25 cellular contexts compared by ENCODE assay signal in genomic region chr1:13528320-13528719, GRCh38. TPM values are rescaled to one million over a fixed set of nuclear protein-coding genes. Genes with fewer than 3 reads are reported as not detected.
DNase-seq lines count a peak whose midpoint lies in the region; ATAC-seq and TF ChIP-seq lines count a peak whose summit lies in the region.
"Had no signal": no experiment of that assay in that cellular context is flagged by ENCODE, and none has a peak within 500 bp of the region (broad histone marks: within the 10 kb centered on the region; RNA-seq: fewer than 3 reads in every experiment).

No MANE protein-coding gene starts in this region.

- H3K27ac ChIP-seq in right atrium auricular region: no peak overlapping the region
- H3K27ac ChIP-seq in Panc1 (ENCODE audit: low read length): no peak overlapping the region
- peak overlapping the region in 4 of 10 donors; percentile 27 to 51 (median 46) for H3K27ac ChIP-seq in heart right ventricle
- no peak overlapping the region for H3K27ac ChIP-seq in right cardiac atrium (ENCODE audit: low read length)
- H3K27ac ChIP-seq: A549; BLaER1 treated with 17β-estradiol and CSF1 and Interleukin-3, amounts not matched to agents 10 nM and 100 nM had no signal

- no peaks in the 10 kb centered on the region for H3K4me1 ChIP-seq in right atrium auricular region
- no peaks in the 10 kb centered on the region; the same call in 1 of the 2 replicates for H3K4me1 ChIP-seq in Panc1 (ENCODE audit: control insufficient read depth, insufficient read depth, low read length)
- H3K4me1 ChIP-seq in heart right ventricle: peaks cover 0 to 11% (median 0%) of the 10 kb centered on the region in 9 donors
- peaks cover 2% of the 10 kb centered on the region for H3K4me1 ChIP-seq in right cardiac atrium (ENCODE audit: control insufficient read depth, insufficient read depth, low read length)
- H3K4me1 ChIP-seq: A549, BE2C had no signal

- H3K9me3 ChIP-seq in right atrium auricular region (no peaks in the 10 kb centered on the region), Panc1 (ENCODE audit: control insufficient read depth, insufficient read depth, low read depth, low read length) (no peaks in the 10 kb centered on the region), heart right ventricle (peaks cover 0 to 10% (median 0%) of the 10 kb centered on the region in 11 donors), right cardiac atrium (ENCODE audit: control insufficient read depth, low read length) (no peaks in the 10 kb centered on the region)
- H3K9me3 ChIP-seq: A549, BE2C had no signal

- in situ Hi-C loops in Panc1 (cut with HindIII; ENCODE audit: low pct_unique_long_range_greater_than_20kb, low sequenced_read_pairs): no loop called here

- ATAC-seq in Right ventricle myocardium inferior (peak; percentile 65), Panc1 (peak; percentile 21; the same call in 1 of the 2 replicates), heart right ventricle (peak in 7 of 8 donors; percentile 24 to 88 (median 64)), right cardiac atrium (peak; percentile 29 to 41), HG02981 (IDR thresholded peaks at IDR 0.05; ENCODE audit: unreplicated experiment) (no peak)
- ATAC-seq: A549, GM12878, GM23338, HCT116 had no signal

- H3K36me3 ChIP-seq in right atrium auricular region: no peaks in the 10 kb centered on the region
- no peaks in the 10 kb centered on the region for H3K36me3 ChIP-seq in Panc1 (ENCODE audit: control insufficient read depth, insufficient read depth, low read length)
- no peaks in the 10 kb centered on the region for H3K36me3 ChIP-seq in heart right ventricle
- H3K36me3 ChIP-seq: BE2C; BLaER1 treated with 17β-estradiol and CSF1 and Interleukin-3, amounts not matched to agents 10 nM and 100 nM had no signal

- H3K27me3 ChIP-seq in right atrium auricular region (no peaks in the 10 kb centered on the region), Panc1 (ENCODE audit: control insufficient read depth, insufficient read depth, low read length) (no peaks in the 10 kb centered on the region), heart right ventricle (no peaks in the 10 kb centered on the region), right cardiac atrium (ENCODE audit: control insufficient read depth, insufficient read depth) (no peaks in the 10 kb centered on the region)
- H3K27me3 ChIP-seq: BE2C; BLaER1 treated with 17β-estradiol and CSF1 and Interleukin-3, amounts not matched to agents 10 nM and 100 nM had no signal

- DNase-seq in Right ventricle myocardium inferior (ENCODE audit: missing footprints) (no peak), right atrium auricular region (ENCODE audit: low spot score) (no peak), Panc1 (ENCODE audit: low read depth, low spot score) (no peak), heart right ventricle (no peak), right cardiac atrium (no peak)
- no peak for DNase-seq in NK-92 treated with Interleukin-12 subunit alpha and Interleukin-12 subunit beta, amount 100 ng/mL, for 24 hours (lab: John Stamatoyannopoulos, UW)
- DNase-seq: 8988T; ACHN; AML-193; BE2C; CD4-positive, alpha-beta T cell; COR-L47; DMS 273 treated with DMSO at 0.1 percent for 48 hours; DMS79; EL; GDM1; H9 had no signal

- H3K4me3 ChIP-seq in right atrium auricular region (no peak overlapping the region), Panc1 (ENCODE audit: low read depth in 2 of 2, low read length in 2 of 2) (no peak overlapping the region), heart right ventricle (no peak overlapping the region), right cardiac atrium (ENCODE audit: low read length) (no peak overlapping the region)
- H3K4me3 ChIP-seq: A549; BLaER1 treated with 17β-estradiol and CSF1 and Interleukin-3, amounts not matched to agents 10 nM and 100 nM; GM12878; GM23338 had no signal

- intact Hi-C loops in Right ventricle myocardium inferior (cut with DNase I) (loop anchor here (5.0 kb wide), 1 partner anchor 41 kb away; no protein-coding TSS in a partner anchor), Panc1 (cut with micrococcal nuclease; ENCODE audit: unreplicated experiment) (no loop called here), heart right ventricle (cut with DNase I) (no loop called here), right cardiac atrium (cut with DNase I) (no loop called here)

- POLR2A ChIA-PET in Panc1 (lab: Charles Lee): no interaction called here

- CTCF ChIA-PET in Panc1 (lab: Charles Lee): no interaction called here

- WGBS in heart right ventricle, 2 donors: 58 to 69% methylated on average over 6 of the region's 6 CpGs
- 71% methylated on average over 6 of the region's 6 CpGs for WGBS in right cardiac atrium

- BruUV-seq in Panc1 (replicated peaks; lab: Mats Ljungman, UMichigan): no TSS peak

- TF ChIP-seq CTCF in right atrium auricular region (IDR thresholded peaks at IDR 0.05) (no peak), Panc1 (IDR thresholded peaks at IDR 0.05) (no peak), heart right ventricle (IDR thresholded peaks at IDR 0.05) (no peak)

RNA-seq across cellular contexts. Expression of gene LRRC38, which starts 14.5 kb away (rescaled TPM):
- total RNA-seq in Right ventricle myocardium inferior: 0.38 TPM
- under 1 TPM in 1 of 2 donors, not detected in 1; 0.98 TPM for total RNA-seq in right atrium auricular region
- not detected for total RNA-seq in Panc1 (2021; ENCODE audit: unreplicated experiment)
- polyA plus RNA-seq in Panc1 (2012; ENCODE audit: insufficient read length): not detected
- total RNA-seq in heart right ventricle: 1 to 10 TPM in 4 of 10 donors, under 1 TPM in 4, not detected in 2; 0.20 to 6.7 (median 0.96) TPM
- 1 to 10 TPM in 1 of 2 donors, under 1 TPM in 1; 0.15 to 4.3 TPM for polyA plus RNA-seq in heart right ventricle
- 1 to 10 TPM in 1 of 4 donors, under 1 TPM in 3; 0.23 to 3.9 (median 0.33) TPM for total RNA-seq in right cardiac atrium
- 0.36 TPM for polyA plus RNA-seq in right cardiac atrium
- total RNA-seq: CD4-positive, alpha-beta T cell; GM12878; H4 had no signal
- polyA plus RNA-seq: A549, CD14-positive monocyte, GM12878, GM23338 had no signal

RNA-seq across cellular contexts. Expression of gene PDPN, which starts 55.3 kb away (rescaled TPM):
- total RNA-seq in Right ventricle myocardium inferior: 24.1 TPM
- total RNA-seq in right atrium auricular region: 10 to 100 TPM; 17.3 to 28.9 TPM
- total RNA-seq in Panc1 (2021; ENCODE audit: unreplicated experiment): 0.28 TPM
- polyA plus RNA-seq in Panc1 (2012; ENCODE audit: insufficient read length): not detected
- 10 to 100 TPM; 13.7 to 51.6 (median 27.9) TPM for total RNA-seq in heart right ventricle
- 100 to 1,000 TPM in 1 of 2 donors, 1 to 10 TPM in 1; 4.4 to 165 TPM for polyA plus RNA-seq in heart right ventricle
- 10 to 100 TPM; 12.6 to 24.1 (median 16.7) TPM for total RNA-seq in right cardiac atrium
- 11.7 TPM for polyA plus RNA-seq in right cardiac atrium
- total RNA-seq: CD4-positive, alpha-beta T cell had no signal
- polyA plus RNA-seq: A549, CD14-positive monocyte, GM12878 had no signal

Comparison
In these comparisons a context has a peak if more than half of its experiments do, and no peak if none do; other contexts are left out.
1. RNA of gene PDPN, which starts 55.3 kb away (total RNA-seq): 17.3 to 28.9 TPM in right atrium auricular region, 13.7 to 51.6 TPM in heart right ventricle, 24.1 TPM in Right ventricle myocardium inferior (single experiment) and 12.6 to 24.1 TPM in right cardiac atrium; 0.28 TPM in Panc1 (single experiment); every median in the first group is over 10 times any median in the second.